In genomic region chr19:49423278-49423984, GRCh38 we compare ENCODE assay signal across 12 cellular contexts. TPM values are rescaled to one million over a fixed set of nuclear protein-coding genes. Genes with fewer than 3 reads are reported as not detected.
DNase-seq lines count a peak whose midpoint lies in the region; ATAC-seq lines count a peak whose summit lies in the region.
"Had no signal": no experiment of that assay in that cellular context is flagged by ENCODE, and none has a peak within 500 bp of the region (broad histone marks: within the 10 kb centered on the region; RNA-seq: fewer than 3 reads in every experiment).

Gene PTH2 (minus strand): TSS chr19:49423441. CDS start chr19:49423339, 102 bp downstream.

- peak within 1 kb of the TSS; percentile 68 for H3K4me3 Mint-ChIP-seq in activated naive CD4-positive, alpha-beta T cell treated with anti-CD3 and anti-CD28 coated beads, Interleukin-2, amount 50 U/mL, for 24 hours
- H3K4me3 Mint-ChIP-seq in activated T-helper 17 cell treated with anti-CD3 and anti-CD28 coated beads, Interleukin-2, amount 50 U/mL, for 72 hours = peak within 1 kb of the TSS; percentile 60

- DNase-seq in activated naive CD4-positive, alpha-beta T cell treated with anti-CD3 and anti-CD28 coated beads, Interleukin-2, amount 50 U/mL, for 16 hours = no peak
- no peak for DNase-seq in hypothalamus (lab: John Stamatoyannopoulos, UW)
- DNase-seq: NCI-H2081 treated with DMSO at 0.1 percent for 48 hours had no signal

- peaks cover 6% of the 10 kb centered on the region; the same call in 1 of the 2 replicates for H3K4me1 ChIP-seq in iPS-20b (ENCODE audit: insufficient read depth, low read length)
- peaks cover 0 to 38% (median 28%) of the 10 kb centered on the region in 5 donors for H3K4me1 ChIP-seq in subcutaneous abdominal adipose tissue (ENCODE audit: control insufficient read depth in 5 of 5, insufficient read depth in 5 of 5, low read length in 5 of 5)

- peaks cover 95% of the 10 kb centered on the region for H3K27me3 ChIP-seq in iPS-20b (ENCODE audit: insufficient read depth, low read length)
- H3K27me3 ChIP-seq in subcutaneous abdominal adipose tissue (ENCODE audit: control insufficient read depth in 5 of 5, insufficient read depth in 4 of 5, low read length in 5 of 5) = peaks cover 54 to 85% (median 77%) of the 10 kb centered on the region in 5 donors

- peaks cover 60% of the 10 kb centered on the region for H3K4me1 Mint-ChIP-seq in activated naive CD4-positive, alpha-beta T cell treated with anti-CD3 and anti-CD28 coated beads, Interleukin-2, amount 50 U/mL, for 24 hours
- peaks cover 39% of the 10 kb centered on the region for H3K4me1 Mint-ChIP-seq in activated T-helper 17 cell treated with anti-CD3 and anti-CD28 coated beads, Interleukin-2, amount 50 U/mL, for 72 hours

- H3K4me3 ChIP-seq in iPS-20b (ENCODE audit: low read length) (peak within 1 kb of the TSS; percentile 53), subcutaneous abdominal adipose tissue (ENCODE audit: low read depth in 1 of 5, low read length in 5 of 5) (peak within 1 kb of the TSS in 4 of 5 donors; percentile 22 to 54 (median 40))

- H3K36me3 ChIP-seq in iPS-20b (ENCODE audit: insufficient read depth, low read depth, low read length) (no peaks in the 10 kb centered on the region), subcutaneous abdominal adipose tissue (ENCODE audit: control insufficient read depth in 5 of 5, insufficient read depth in 5 of 5, low read length in 5 of 5) (no peaks in the 10 kb centered on the region)

- H3K27ac ChIP-seq in iPS-20b (ENCODE audit: low read length) = no peak within 1 kb of the TSS
- H3K27ac ChIP-seq in subcutaneous abdominal adipose tissue (ENCODE audit: low read depth, low read length) = no peak within 1 kb of the TSS
- H3K27ac ChIP-seq: C4-2B had no signal

- no peaks in the 10 kb centered on the region for H3K9me3 Mint-ChIP-seq in activated naive CD4-positive, alpha-beta T cell treated with anti-CD3 and anti-CD28 coated beads, Interleukin-2, amount 50 U/mL, for 24 hours
- H3K9me3 Mint-ChIP-seq in activated T-helper 17 cell treated with anti-CD3 and anti-CD28 coated beads, Interleukin-2, amount 50 U/mL, for 72 hours = no peaks in the 10 kb centered on the region

- peaks cover 70% of the 10 kb centered on the region for H3K27me3 Mint-ChIP-seq in activated naive CD4-positive, alpha-beta T cell treated with anti-CD3 and anti-CD28 coated beads, Interleukin-2, amount 50 U/mL, for 24 hours
- peaks cover 75% of the 10 kb centered on the region for H3K27me3 Mint-ChIP-seq in activated T-helper 17 cell treated with anti-CD3 and anti-CD28 coated beads, Interleukin-2, amount 50 U/mL, for 72 hours

- H3K27ac Mint-ChIP-seq in activated naive CD4-positive, alpha-beta T cell treated with anti-CD3 and anti-CD28 coated beads, Interleukin-2, amount 50 U/mL, for 24 hours = peak within 1 kb of the TSS; percentile 68
- H3K27ac Mint-ChIP-seq in activated T-helper 17 cell treated with anti-CD3 and anti-CD28 coated beads, Interleukin-2, amount 50 U/mL, for 72 hours = no peak within 1 kb of the TSS

- H3K9me3 ChIP-seq in iPS-20b (ENCODE audit: insufficient read depth, low read depth, low read length) (no peaks in the 10 kb centered on the region), subcutaneous abdominal adipose tissue (ENCODE audit: control insufficient read depth in 5 of 5, low read length in 5 of 5) (no peaks in the 10 kb centered on the region)

- H3K9ac ChIP-seq in iPS-20b (ENCODE audit: low read depth, low read length) = no peak within 1 kb of the TSS
- H3K9ac ChIP-seq in subcutaneous abdominal adipose tissue (ENCODE audit: low read length in 5 of 5) = peak within 1 kb of the TSS in 1 of 5 donors; percentile 16

- no peak for ATAC-seq in activated T-helper 17 cell treated with anti-CD3 and anti-CD28 coated beads, Interleukin-2, amount 50 U/mL, for 72 hours (replicated peaks)
- no peak for ATAC-seq in HG03442 (IDR thresholded peaks at IDR 0.05; ENCODE audit: unreplicated experiment)
- no peak for ATAC-seq in GM19452 (IDR thresholded peaks at IDR 0.05; ENCODE audit: unreplicated experiment)

- H3K36me3 Mint-ChIP-seq in activated naive CD4-positive, alpha-beta T cell treated with anti-CD3 and anti-CD28 coated beads, Interleukin-2, amount 50 U/mL, for 24 hours = no peaks in the 10 kb centered on the region
- no peaks in the 10 kb centered on the region for H3K36me3 Mint-ChIP-seq in activated T-helper 17 cell treated with anti-CD3 and anti-CD28 coated beads, Interleukin-2, amount 50 U/mL, for 72 hours (ENCODE audit: low read depth)

RNA-seq across cellular contexts. Expression of gene PTH2, which starts in this region (rescaled TPM):
- total RNA-seq in activated T-helper 17 cell treated with anti-CD3 and anti-CD28 coated beads, Interleukin-2, amount 50 U/mL, for 72 hours = not detected
- total RNA-seq: fibroblast of lung, mucosa of gallbladder had no signal
